12 cellular contexts compared by ENCODE assay signal in genomic region chr19:42932497-42933101, GRCh38. TPM values are rescaled to one million over a fixed set of nuclear protein-coding genes. Genes with fewer than 3 reads are reported as not detected.
A peak's percentile ranks its signal among the peaks of the same experiment; 100 is the strongest.
DNase-seq lines count a peak whose midpoint lies in the region; TF ChIP-seq lines count a peak whose summit lies in the region.
"Not testable (repeated sequence)": the region's sequence is repeated elsewhere in the genome, so short reads cannot be mapped to it uniquely, and the experiment has no call there.
"Had no signal": no experiment of that assay in that cellular context is flagged by ENCODE, and none has a peak within 500 bp of the region (broad histone marks: within the 10 kb centered on the region; RNA-seq: fewer than 3 reads in every experiment).

No MANE protein-coding gene starts in this region.

- DNase-seq in AG08395 (ENCODE audit: low spot score) (peak; percentile 72), GM03348 (ENCODE audit: low spot score) (peak; percentile 54), LHCN-M2 (ENCODE audit: low read depth) (peak; percentile 64), SW480 (ENCODE audit: low spot score) (peak; percentile 75), mammary epithelial cell (peak; percentile 87), fibroblast of mammary gland (ENCODE audit: low read depth) (peak; percentile 88), kidney glomerular epithelial cell (lab: John Stamatoyannopoulos, UW) (peak; percentile 78), stromal cell of bone marrow (ENCODE audit: low read depth) (peak; percentile 65)

- H3K9me3 ChIP-seq in mammary epithelial cell (replicated peaks; ENCODE audit: insufficient read depth, low read length) = not testable (repeated sequence)

- dilution Hi-C loops in mammary epithelial cell (cut with HindIII; ENCODE audit: low sequenced_read_pairs) = loop anchor here (5.0 kb wide), 2 partner anchors 70 to 95 kb away; partner anchors contain the start of gene PSG11

- peak overlapping the region; percentile 59 for H2AFZ ChIP-seq in mammary epithelial cell (ENCODE audit: low read depth, low read length)

- peak overlapping the region; percentile 18 for H3K9ac ChIP-seq in mammary epithelial cell (ENCODE audit: insufficient read depth, low read length)

- H3K4me2 ChIP-seq in mammary epithelial cell (ENCODE audit: insufficient read depth, low read depth, low read length) = peak overlapping the region; percentile 52

- in situ Hi-C loops in mammary epithelial cell (cut with MboI; ENCODE audit: low sequenced_read_pairs in 2 of 2) = loop anchor here (10.0 kb wide), 2 partner anchors 92 to 152 kb away; partner anchors contain the start of genes PSG11 (in 1 of the 2) and PSG2 (in 1 of the 2)

- not testable (repeated sequence) for TF ChIP-seq CTCF in mammary epithelial cell (conservative IDR thresholded peaks at IDR 0.05 in 1 of 2, IDR thresholded peaks at IDR 0.05 in 1 of 2; ENCODE audit: extremely low read depth in 1 of 2, insufficient read depth in 1 of 2, low read depth in 1 of 2, low read length in 2 of 2); fibroblast of mammary gland (conservative IDR thresholded peaks at IDR 0.05; ENCODE audit: control insufficient read depth, insufficient read depth, low read depth, low read length)

- H3K4me1 ChIP-seq in mammary epithelial cell (ENCODE audit: insufficient read depth, low read length) = peaks cover 33% of the 10 kb centered on the region

- BruUV-seq in mammary epithelial cell (replicated peaks; lab: Mats Ljungman, UMichigan) = not testable (repeated sequence)

- intact Hi-C loops in mammary epithelial cell (cut with micrococcal nuclease) = loop anchor here (1.0 kb wide), 1 partner anchor 155 kb away; no protein-coding TSS in a partner anchor

- CTCF ChIA-PET in mammary epithelial cell (lab: Charles Lee; ENCODE audit: low non-redundant PET) = not testable (repeated sequence)

- not testable (repeated sequence) for H3K79me2 ChIP-seq in mammary epithelial cell (ENCODE audit: insufficient read depth, low read length)

- H3K4me3 ChIP-seq in mammary epithelial cell (replicated peaks in 1 of 3; ENCODE audit: insufficient read depth in 1 of 3, low read depth in 2 of 3, low read length in 3 of 3); fibroblast of mammary gland (ENCODE audit: control insufficient read depth, low read depth, low read length): not testable (repeated sequence)

- H3K36me3 ChIP-seq in mammary epithelial cell (ENCODE audit: insufficient read depth, low read length) = not testable (repeated sequence)

- peak overlapping the region; percentile 83 for H3K27ac ChIP-seq in mammary epithelial cell (ENCODE audit: insufficient read depth, low read depth, low read length)

- not testable (repeated sequence) for H3K27me3 ChIP-seq in mammary epithelial cell (ENCODE audit: insufficient read depth, low read length)

- not testable (repeated sequence) for H4K20me1 ChIP-seq in mammary epithelial cell (ENCODE audit: insufficient read depth, low read length)

- 6% methylated on average over 4 of the region's 4 CpGs for WGBS in mammary epithelial cell (ENCODE audit: low coverage, missing lambda C conversion rate)

RNA-seq across cellular contexts. Expression of gene PSG7, which starts 4.4 kb away (rescaled TPM):
- total RNA-seq in LHCN-M2 (2014; rRNA removed) (not detected in 2 replicates), mammary epithelial cell (not detected)
- not detected for polyA plus RNA-seq in LHCN-M2 (2012)
- 0.05 TPM for polyA plus RNA-seq in mammary epithelial cell
- polyA minus RNA-seq in mammary epithelial cell = not detected
- total RNA-seq: aorta, esophagus squamous epithelium, mucosa of descending colon, Right ventricle myocardium inferior had no signal
- polyA plus RNA-seq: aorta had no signal

RNA-seq across cellular contexts. Expression of gene PSG6, which starts 14.9 kb away (rescaled TPM):
- total RNA-seq in LHCN-M2 (2014; rRNA removed) (not detected in 2 replicates), mammary epithelial cell (1 to 10 TPM in 1 of 2 donors, not detected in 1; 1.2 TPM)
- 0.06 TPM for polyA plus RNA-seq in LHCN-M2 (2012)
- 0.12 TPM for polyA plus RNA-seq in mammary epithelial cell
- polyA minus RNA-seq in mammary epithelial cell = not detected
- total RNA-seq: aorta, esophagus squamous epithelium, mucosa of descending colon, Right ventricle myocardium inferior had no signal
- polyA plus RNA-seq: aorta had no signal

RNA-seq across cellular contexts. Expression of gene PSG1, which starts 53.1 kb away (rescaled TPM):
- total RNA-seq in LHCN-M2 (2014; rRNA removed) (0.13 and 1.4 TPM in 2 replicates), mammary epithelial cell (not detected)
- polyA plus RNA-seq in LHCN-M2 (2012) = 1.1 TPM
- polyA plus RNA-seq in mammary epithelial cell = 0.10 TPM
- not detected for polyA minus RNA-seq in mammary epithelial cell
- total RNA-seq: aorta, esophagus squamous epithelium, mucosa of descending colon, Right ventricle myocardium inferior had no signal
- polyA plus RNA-seq: aorta had no signal
